Comparison of ENCODE assay signal across 7 cellular contexts in the genomic region with DNA sequence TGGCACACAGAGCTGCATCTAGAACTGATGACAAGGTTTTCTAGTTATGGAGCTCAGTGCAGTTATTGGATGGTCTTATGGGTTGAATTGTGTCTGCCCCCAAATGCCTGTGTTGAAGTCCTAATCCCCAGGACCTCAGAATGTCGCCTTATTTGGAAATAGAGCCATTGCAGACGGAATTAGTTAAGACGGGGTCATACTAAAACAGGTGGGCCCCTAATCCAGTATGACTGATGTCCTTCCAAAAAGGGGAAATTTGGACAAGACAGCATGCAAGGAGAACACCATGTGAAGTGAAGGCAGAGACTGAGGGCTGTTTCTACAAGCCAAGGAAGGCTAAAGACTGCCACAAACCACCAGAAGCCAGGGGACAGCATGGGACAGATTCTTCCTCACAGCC.
"Had no signal": no experiment of that assay in that cellular context is flagged by ENCODE, and none has a peak within 500 bp of the region (broad histone marks: within the 10 kb centered on the region; RNA-seq: fewer than 3 reads in every experiment).

No MANE protein-coding gene starts in this region.

- H3K27ac ChIP-seq: HL-60 had no signal

- H3K4me2 ChIP-seq: GM23338 had no signal

- H3K4me3 ChIP-seq: GM23338, K562 had no signal

- DNase-seq: H9, HCEC 1CT, HFFc6, KG1 had no signal

- H2AFZ ChIP-seq: GM23338 had no signal
